Comparison of ENCODE assay signal across 16 cellular contexts in genomic region chr18:59570101-59570875, GRCh38.
A peak's percentile ranks its signal among the peaks of the same experiment; 100 is the strongest.
DNase-seq lines count a peak whose midpoint lies in the region; ATAC-seq and TF ChIP-seq lines count a peak whose summit lies in the region.
"Had no signal": no experiment of that assay in that cellular context is flagged by ENCODE, and none has a peak within 500 bp of the region (broad histone marks: within the 10 kb centered on the region; RNA-seq: fewer than 3 reads in every experiment).

No MANE protein-coding gene starts in this region.

- no peak overlapping the region for H2AK5ac ChIP-seq in trophoblast cell (ENCODE audit: low read length)

- no peaks in the 10 kb centered on the region for H3K27me3 ChIP-seq in trophoblast cell (ENCODE audit: insufficient read depth, low read length)
- H3K27me3 ChIP-seq: pancreas had no signal

- no peak for TF ChIP-seq CTCF in fibroblast of villous mesenchyme (IDR thresholded peaks at IDR 0.05; ENCODE audit: insufficient read depth, low read depth, low read length)
- no peak for TF ChIP-seq CTCF in CD14-positive monocyte (IDR thresholded peaks at IDR 0.05)

- no peaks in the 10 kb centered on the region for H3K36me3 ChIP-seq in trophoblast cell (ENCODE audit: control insufficient read depth in 1 of 2, insufficient read depth in 2 of 2, low read length in 2 of 2)
- H3K36me3 ChIP-seq: pancreas had no signal

- H3K4me1 ChIP-seq in trophoblast cell (ENCODE audit: control insufficient read depth in 1 of 2, insufficient read depth in 2 of 2, low read length in 2 of 2) = peaks cover 8% of the 10 kb centered on the region in 2 experiments
- H3K4me1 ChIP-seq: pancreas had no signal

- H3K27me3 Mint-ChIP-seq in CD14-positive monocyte (ENCODE audit: low read depth in 3 of 3) = no peaks in the 10 kb centered on the region

- peak overlapping the region; percentile 36 for H3K27ac ChIP-seq in trophoblast cell (ENCODE audit: low read depth, low read length)
- H3K27ac ChIP-seq: pancreas, VCaP had no signal

- no peak overlapping the region for H3K14ac ChIP-seq in trophoblast cell (ENCODE audit: low read length)

- H3K9ac ChIP-seq in trophoblast cell (ENCODE audit: low read length) = no peak overlapping the region

- no peaks in the 10 kb centered on the region for H3K36me3 Mint-ChIP-seq in CD14-positive monocyte
- H3K36me3 Mint-ChIP-seq: activated naive CD8-positive, alpha-beta T cell had no signal

- peaks cover 0 to 3% (median 0%) of the 10 kb centered on the region in 7 donors for H3K9me3 Mint-ChIP-seq in CD14-positive monocyte
- H3K9me3 Mint-ChIP-seq: activated CD4-positive, alpha-beta memory T cell treated with anti-CD3 and anti-CD28 coated beads, Interleukin-2, amount 10 ng/mL, durations not matched to agents 7 days and 5 days had no signal

- H3K4me3 ChIP-seq in fibroblast of villous mesenchyme (ENCODE audit: low read depth, low read length) = no peak overlapping the region
- H3K4me3 ChIP-seq in trophoblast cell (ENCODE audit: low read depth, low read length) = no peak overlapping the region
- H3K4me3 ChIP-seq: pancreas had no signal

- no peaks in the 10 kb centered on the region for H3K79me2 ChIP-seq in trophoblast cell (ENCODE audit: control insufficient read depth, insufficient read depth, low read length, poor library complexity)

- no peak overlapping the region for H3K4me2 ChIP-seq in trophoblast cell (ENCODE audit: low read length)

- H3K4me3 Mint-ChIP-seq in CD14-positive monocyte = no peak overlapping the region
- H3K4me3 Mint-ChIP-seq: activated CD4-positive, alpha-beta memory T cell treated with anti-CD3 and anti-CD28 coated beads, Interleukin-2, amount 10 ng/mL, durations not matched to agents 7 days and 5 days; activated naive CD8-positive, alpha-beta T cell had no signal

- no peaks in the 10 kb centered on the region for H3K4me1 Mint-ChIP-seq in CD14-positive monocyte
- H3K4me1 Mint-ChIP-seq: activated CD4-positive, alpha-beta memory T cell treated with anti-CD3 and anti-CD28 coated beads, Interleukin-2, amount 10 ng/mL, durations not matched to agents 7 days and 5 days had no signal

- no peak overlapping the region for H3K27ac Mint-ChIP-seq in CD14-positive monocyte
- H3K27ac Mint-ChIP-seq: activated CD4-positive, alpha-beta memory T cell treated with anti-CD3 and anti-CD28 coated beads, Interleukin-2, amount 10 ng/mL, durations not matched to agents 7 days and 5 days; activated naive CD8-positive, alpha-beta T cell had no signal

- peak overlapping the region; percentile 27 for H3K18ac ChIP-seq in trophoblast cell (ENCODE audit: low read length)

- ATAC-seq in GM21390 (IDR thresholded peaks at IDR 0.05; ENCODE audit: unreplicated experiment) = no peak
- ATAC-seq: pancreas had no signal

- no peak overlapping the region for H2BK120ac ChIP-seq in trophoblast cell (ENCODE audit: insufficient read depth, low read length, poor library complexity)

- DNase-seq in HCEC 1CT (peak; percentile 32), NCI-H524 treated with DMSO at 0.1 percent for 48 hours (lab: John Stamatoyannopoulos, UW) (peak; percentile 75), fibroblast of villous mesenchyme (ENCODE audit: low read depth) (peak; percentile 25), trophoblast cell (no peak), NCI-H774 (lab: John Stamatoyannopoulos, UW) (no peak), CD14-positive monocyte (ENCODE audit: low spot score) (no peak)
- DNase-seq: activated CD4-positive, alpha-beta memory T cell treated with anti-CD3 and anti-CD28 coated beads, Interleukin-2, amount 10 ng/mL, durations not matched to agents 7 days and 5 days; activated T-cell treated with anti-CD3 and anti-CD28 coated beads, Interleukin-2, amount 50 U/mL, for 48 hours; erythroblast; Kasumi-1; pancreas; stimulated activated CD4-positive, alpha-beta T cell treated with anti-CD3 and anti-CD28 coated beads, Interleukin-2, amount 100 ng/mL, for 48 hours; T-helper 1 cell had no signal

- no peaks in the 10 kb centered on the region for H3K79me1 ChIP-seq in trophoblast cell (ENCODE audit: low read length)

- H2AFZ ChIP-seq in trophoblast cell (ENCODE audit: insufficient read depth, low read length, poor library complexity) = no peak overlapping the region

- H3K23ac ChIP-seq in trophoblast cell (ENCODE audit: low read length) = no peak overlapping the region

- WGBS in trophoblast cell (ENCODE audit: extremely low coverage, insufficient coverage, insufficient read length) = no CpG with 5 or more reads among the region's 9 CpGs

- H2BK12ac ChIP-seq in trophoblast cell (ENCODE audit: low read length) = no peak overlapping the region

- intact Hi-C loops in CD14-positive monocyte (cut with micrococcal nuclease) = no loop called here

- H3K9me3 ChIP-seq in trophoblast cell (ENCODE audit: insufficient read depth, low read depth, low read length) = no peaks in the 10 kb centered on the region
- H3K9me3 ChIP-seq: pancreas had no signal

- no peak overlapping the region for H2BK5ac ChIP-seq in trophoblast cell (ENCODE audit: low read depth, low read length, poor library complexity)

- H3K4ac ChIP-seq in trophoblast cell (ENCODE audit: low read depth, low read length) = no peak overlapping the region

- no peak overlapping the region for H4K12ac ChIP-seq in trophoblast cell (ENCODE audit: low read depth, low read length)

- H4K91ac ChIP-seq in trophoblast cell (ENCODE audit: low read depth, low read length) = no peak overlapping the region

- H4K8ac ChIP-seq in trophoblast cell (ENCODE audit: low read depth, low read length) = peak overlapping the region; percentile 11

Comparison
In these comparisons a context has a peak if more than half of its experiments do, and no peak if none do; other contexts are left out.
1. DNase-seq: peak in HCEC 1CT (single experiment), NCI-H524 treated with DMSO at 0.1 percent for 48 hours (single experiment) and fibroblast of villous mesenchyme (single experiment); none in trophoblast cell (0 of 2), NCI-H774 (single experiment) and CD14-positive monocyte (single experiment).